8 cellular contexts compared by ENCODE assay signal in genomic region chr4:1721003-1721665, GRCh38. TPM values are rescaled to one million over a fixed set of nuclear protein-coding genes. Genes with fewer than 3 reads are reported as not detected.
DNase-seq lines count a peak whose midpoint lies in the region; ATAC-seq and TF ChIP-seq lines count a peak whose summit lies in the region.

Gene TACC3, plus strand, starts transcription at chr4:1721521. Its CDS starts 1,901 bp downstream, at chr4:1723422.
Gene TMEM129, minus strand, starts transcription at chr4:1721323. Its CDS starts 486 bp downstream, at chr4:1720837.

- H3K27ac ChIP-seq in SK-N-SH (ENCODE audit: low read depth in 2 of 2, low read length in 1 of 2): peak within 1 kb of the TSS; percentile 66 to 91

- H3K9ac ChIP-seq in SK-N-SH: peak within 1 kb of the TSS; percentile 82

- H3K79me2 ChIP-seq in SK-N-SH (ENCODE audit: insufficient read depth): peaks cover 90% of the 10 kb centered on the region

- no peak for TF ChIP-seq RAD21 in SK-N-SH (IDR thresholded peaks at IDR 0.05; ENCODE audit: low read length)

- TF ChIP-seq EP300 in SK-N-SH (IDR thresholded peaks at IDR 0.05; ENCODE audit: borderline replicate concordance in 1 of 2, low read depth in 1 of 2, low read length in 1 of 2): no peak

- CTCF ChIA-PET in GM10248 (lab: Yijun Ruan, JAX) (interaction anchor here (0.7 to 18.5 kb wide), 5 partner anchors 10 to 188 kb away, joined by 3 to 374 read pairs (median 3); no protein-coding TSS in a partner anchor), SK-N-SH (lab: Yijun Ruan, JAX) (interaction anchor here (1.1 to 15.1 kb wide), 6 partner anchors 9 to 166 kb away, joined by 3 to 232 read pairs (median 4); partner anchors contain the start of gene SLBP)

- H3K4me3 ChIP-seq in SK-N-SH (ENCODE audit: low read depth in 2 of 2, low read length in 1 of 2): peak within 1 kb of the TSS; percentile 70 to 82

- no peaks in the 10 kb centered on the region for H4K20me1 ChIP-seq in SK-N-SH (ENCODE audit: insufficient read depth)

- H3K4me1 ChIP-seq in SK-N-SH (ENCODE audit: control insufficient read depth in 1 of 2, insufficient read depth in 2 of 2, low read depth in 1 of 2, low read length in 1 of 2): peaks cover 9 to 45% of the 10 kb centered on the region in 2 experiments; a peak in 2 of 4 replicates

- H3K36me3 ChIP-seq in SK-N-SH (replicated peaks in 1 of 2; ENCODE audit: control insufficient read depth in 1 of 2, insufficient read depth in 2 of 2, low read length in 1 of 2): peaks cover 7 to 30% of the 10 kb centered on the region in 2 experiments

- H3K9me3 ChIP-seq in SK-N-SH: no peaks in the 10 kb centered on the region

- no peaks in the 10 kb centered on the region for H3K27me3 ChIP-seq in SK-N-SH (ENCODE audit: insufficient read depth)

- POLR2A ChIA-PET in GM10248 (lab: Yijun Ruan, JAX): interaction anchor here (0.9 to 1.1 kb wide), 3 partner anchors 9 to 28 kb away, joined by 3 to 5 read pairs (median 5); partner anchors contain the start of gene SLBP
- POLR2A ChIA-PET in SK-N-SH (lab: Yijun Ruan, JAX): interaction anchor here (0.7 to 1.8 kb wide), 5 partner anchors 9 to 364 kb away, joined by 3 to 16 read pairs (median 5); partner anchors contain the start of gene SLBP

- 0% methylated on average over 11 of the region's 83 CpGs for WGBS in SK-N-SH (ENCODE audit: low lambda C conversion rate)

- H3K9me2 ChIP-seq in SK-N-SH: no peaks in the 10 kb centered on the region

- peak; percentile 99 for DNase-seq in GM10248 (ENCODE audit: extremely low spot score)
- DNase-seq in NCI-H1092 (lab: John Stamatoyannopoulos, UW): peak; percentile 93
- DNase-seq in SK-N-SH: peak; percentile 99
- DNase-seq in activated naive CD4-positive, alpha-beta T cell treated with anti-CD3 and anti-CD28 coated beads, Interleukin-2, amount 50 U/mL, for 16 hours: peak; percentile 96
- peak; percentile 98 for DNase-seq in germinal center (ENCODE audit: low spot score)
- peak; percentile 56 to 98 (median 93) for DNase-seq in nucleus accumbens (lab: John Stamatoyannopoulos, UW)
- DNase-seq in superior temporal gyrus (ENCODE audit: extremely low spot score): peak; percentile 94

- H2AFZ ChIP-seq in SK-N-SH (ENCODE audit: low read depth): peak within 1 kb of the TSS; percentile 22; the same call in 1 of the 2 replicates

- TF ChIP-seq CTCF in GM10248 (IDR thresholded peaks at IDR 0.05; ENCODE audit: control extremely low read depth, extremely low read depth, low read depth, missing control alignments): no peak
- no peak for TF ChIP-seq CTCF in SK-N-SH (IDR thresholded peaks at IDR 0.05)

- no peaks in the 10 kb centered on the region for H3F3A ChIP-seq in SK-N-SH (replicated peaks; ENCODE audit: insufficient read depth)

- peak; percentile 79 for ATAC-seq in HG02610 (IDR thresholded peaks at IDR 0.05; ENCODE audit: unreplicated experiment)

- peak within 1 kb of the TSS; percentile 98 for H3K4me2 ChIP-seq in SK-N-SH

TF ChIP-seq in SK-N-SH, 30 proteins besides CTCF, POLR2A, EP300 and RAD21 (continues in another document):
- TF ChIP-seq JUND (IDR thresholded peaks at IDR 0.05): no peak
- TF ChIP-seq, protein P1, sequence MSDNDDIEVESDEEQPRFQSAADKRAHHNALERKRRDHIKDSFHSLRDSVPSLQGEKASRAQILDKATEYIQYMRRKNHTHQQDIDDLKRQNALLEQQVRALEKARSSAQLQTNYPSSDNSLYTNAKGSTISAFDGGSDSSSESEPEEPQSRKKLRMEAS (IDR thresholded peaks at IDR 0.05; ENCODE audit: low read depth): peak; percentile 28; the same call in 1 of the 2 replicates
- no peak for TF ChIP-seq PBX3 (IDR thresholded peaks at IDR 0.05)
- TF ChIP-seq EZH2phosphoT487 (IDR thresholded peaks at IDR 0.05; ENCODE audit: borderline replicate concordance, low read depth): no peak
- TF ChIP-seq POLR2AphosphoS5 (IDR thresholded peaks at IDR 0.05; ENCODE audit: low read depth, low read length): peak; percentile 63
- TF ChIP-seq TAF1 (IDR thresholded peaks at IDR 0.05; ENCODE audit: borderline replicate concordance, low read depth, low read length): peak; percentile 50; the same call in 1 of the 2 replicates
- no peak for TF ChIP-seq SMC3 (IDR thresholded peaks at IDR 0.05; ENCODE audit: low read depth, low read length)
- peak; percentile 17; the same call in 1 of the 2 replicates for TF ChIP-seq TCF12 (IDR thresholded peaks at IDR 0.05)
- TF ChIP-seq, protein P2, sequence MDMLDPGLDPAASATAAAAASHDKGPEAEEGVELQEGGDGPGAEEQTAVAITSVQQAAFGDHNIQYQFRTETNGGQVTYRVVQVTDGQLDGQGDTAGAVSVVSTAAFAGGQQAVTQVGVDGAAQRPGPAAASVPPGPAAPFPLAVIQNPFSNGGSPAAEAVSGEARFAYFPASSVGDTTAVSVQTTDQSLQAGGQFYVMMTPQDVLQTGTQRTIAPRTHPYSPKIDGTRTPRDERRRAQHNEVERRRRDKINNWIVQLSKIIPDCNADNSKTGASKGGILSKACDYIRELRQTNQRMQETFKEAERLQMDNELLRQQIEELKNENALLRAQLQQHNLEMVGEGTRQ (IDR thresholded peaks at IDR 0.05; ENCODE audit: borderline replicate concordance, low read depth, low read length): no peak
- peak; percentile 68 for TF ChIP-seq YY1 (IDR thresholded peaks at IDR 0.05; ENCODE audit: low read depth)
- no peak for TF ChIP-seq FOSL2 (IDR thresholded peaks at IDR 0.05; ENCODE audit: borderline replicate concordance, low read depth)
- TF ChIP-seq, protein P3, sequence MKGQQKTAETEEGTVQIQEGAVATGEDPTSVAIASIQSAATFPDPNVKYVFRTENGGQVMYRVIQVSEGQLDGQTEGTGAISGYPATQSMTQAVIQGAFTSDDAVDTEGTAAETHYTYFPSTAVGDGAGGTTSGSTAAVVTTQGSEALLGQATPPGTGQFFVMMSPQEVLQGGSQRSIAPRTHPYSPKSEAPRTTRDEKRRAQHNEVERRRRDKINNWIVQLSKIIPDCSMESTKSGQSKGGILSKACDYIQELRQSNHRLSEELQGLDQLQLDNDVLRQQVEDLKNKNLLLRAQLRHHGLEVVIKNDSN (IDR thresholded peaks at IDR 0.05; ENCODE audit: borderline replicate concordance, low read depth): no peak; the same call in 1 of the 2 replicates
- no peak for TF ChIP-seq RFX5 (IDR thresholded peaks at IDR 0.05; ENCODE audit: low read length)
- TF ChIP-seq CHD2 (IDR thresholded peaks at IDR 0.05; ENCODE audit: low read length, partially characterized antibody): peak; percentile 51
- peak; percentile 29; the same call in 1 of the 2 replicates for TF ChIP-seq RCOR1 (IDR thresholded peaks at IDR 0.05; ENCODE audit: low read length)
- TF ChIP-seq MEF2A (IDR thresholded peaks at IDR 0.05; ENCODE audit: borderline replicate concordance, low read depth): no peak
- no peak for TF ChIP-seq ZBTB33 (IDR thresholded peaks at IDR 0.05; ENCODE audit: borderline replicate concordance, low read depth)
- TF ChIP-seq TEAD4 (IDR thresholded peaks at IDR 0.05; ENCODE audit: borderline replicate concordance, insufficient read depth): no peak
- peak; percentile 98 for TF ChIP-seq SIN3A (IDR thresholded peaks at IDR 0.05; ENCODE audit: borderline replicate concordance, low read depth, low read length)
- TF ChIP-seq RXRA (IDR thresholded peaks at IDR 0.05; ENCODE audit: borderline replicate concordance, low read depth): no peak
- peak; percentile 80 for TF ChIP-seq ELF1 (IDR thresholded peaks at IDR 0.05)
- TF ChIP-seq IRF3 (IDR thresholded peaks at IDR 0.05; ENCODE audit: low read depth, low read length): peak; percentile 14; the same call in 1 of the 2 replicates
- TF ChIP-seq MXI1 (IDR thresholded peaks at IDR 0.05; ENCODE audit: low read depth, low read length): peak; percentile 93
- TF ChIP-seq FOXJ3 (CRISPR knock-in tag; IDR thresholded peaks at IDR 0.05): no peak

RNA-seq across cellular contexts. Expression of gene TACC3, which starts in this region (rescaled TPM):
- polyA plus RNA-seq in SK-N-SH (2012; rRNA removed): 29.2 and 49.5 TPM in 2 replicates
- polyA plus RNA-seq in SK-N-SH (2012; cell fraction: cytosol; rRNA removed): 24.5 and 30.6 TPM in 2 replicates
- 89.9 and 151 TPM in 2 replicates for polyA plus RNA-seq in SK-N-SH (2012; cell fraction: nucleus; rRNA removed)

RNA-seq across cellular contexts. Expression of gene TMEM129, which starts in this region (rescaled TPM):
- polyA plus RNA-seq in SK-N-SH (2012; rRNA removed): 36.5 and 43.9 TPM in 2 replicates
- polyA plus RNA-seq in SK-N-SH (2012; cell fraction: cytosol; rRNA removed): 16.4 and 29.5 TPM in 2 replicates
- 68.2 and 69.8 TPM in 2 replicates for polyA plus RNA-seq in SK-N-SH (2012; cell fraction: nucleus; rRNA removed)

Comparison
In these comparisons a context has a peak if more than half of its experiments do, and no peak if none do; other contexts are left out.
1. Peak in every context shown above with its lines: DNase-seq, ATAC-seq, H3K4me3 ChIP-seq and H3K27ac ChIP-seq.